In the genomic region with DNA sequence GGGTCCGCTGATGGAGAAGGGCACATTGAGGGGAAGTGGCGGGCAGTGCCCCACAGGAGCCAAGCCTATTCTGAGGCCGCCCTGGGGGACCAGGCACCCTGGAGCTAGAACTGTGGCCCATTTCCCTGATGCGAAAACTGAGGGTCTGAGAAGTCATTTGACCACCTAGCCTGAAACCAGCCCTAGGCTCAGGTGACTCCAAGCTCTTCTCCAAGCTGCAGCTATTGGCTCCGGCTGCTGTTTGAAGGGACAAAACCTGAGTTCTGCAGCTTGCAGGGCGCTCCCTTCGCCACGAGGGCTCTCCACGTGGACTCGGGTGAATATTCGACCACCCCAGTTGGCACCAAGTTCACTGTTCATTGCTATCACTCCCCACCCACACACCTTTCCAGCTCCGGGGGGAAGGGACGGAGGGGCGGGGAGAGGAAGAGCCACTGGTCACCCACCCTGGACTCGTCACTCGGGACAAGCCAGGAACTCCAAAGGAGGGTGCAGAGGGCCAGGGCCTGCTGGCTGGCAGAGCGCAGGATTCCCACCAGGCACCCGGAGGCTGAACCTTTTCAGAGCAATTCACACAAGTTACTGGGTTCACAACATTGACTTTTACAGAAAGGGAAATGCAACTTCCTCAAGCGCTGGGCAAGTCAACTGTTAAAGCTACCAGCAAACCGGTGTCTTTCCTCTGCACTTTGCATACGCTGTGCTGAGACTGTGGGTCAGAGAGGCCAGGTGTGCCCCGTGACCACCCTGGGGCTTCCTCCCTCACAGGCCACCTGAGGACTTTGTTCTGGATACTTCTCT, we compare ENCODE assay signal across 1 cellular context.
TF ChIP-seq lines count a peak whose summit lies in the region.

No MANE protein-coding gene starts in this region.

TF ChIP-seq in H1, 55 proteins besides CTCF, POLR2A, EP300 and RAD21:
- TF ChIP-seq KDM4A (IDR thresholded peaks at IDR 0.05; ENCODE audit: low read depth, low read length, severe bottlenecking) (no peak), USF2 (IDR thresholded peaks at IDR 0.05; ENCODE audit: low read length) (no peak), CTBP2 (IDR thresholded peaks at IDR 0.05; ENCODE audit: borderline replicate concordance, insufficient read depth, insufficient read length, low read length) (no peak), TBP (IDR thresholded peaks at IDR 0.05; ENCODE audit: low read depth, low read length) (no peak), CHD2 (IDR thresholded peaks at IDR 0.05; ENCODE audit: low read length) (no peak), JUND (IDR thresholded peaks at IDR 0.05; ENCODE audit: low read length) (no peak), MAFK (IDR thresholded peaks at IDR 0.05; ENCODE audit: low read depth, low read length) (no peak), KDM5A (IDR thresholded peaks at IDR 0.05; ENCODE audit: low read length) (no peak), SAP30 (IDR thresholded peaks at IDR 0.05; ENCODE audit: insufficient read depth, insufficient replicate concordance, low read length) (no peak), SP2 (IDR thresholded peaks at IDR 0.05; ENCODE audit: low read length) (no peak), RXRA (IDR thresholded peaks at IDR 0.05; ENCODE audit: insufficient read depth, low read depth, low read length) (no peak), SIRT6 (IDR thresholded peaks at IDR 0.05; ENCODE audit: low read length) (no peak), HDAC2 (IDR thresholded peaks at IDR 0.05; ENCODE audit: borderline replicate concordance in 1 of 2, low read depth in 2 of 2, low read length in 2 of 2) (no peak), ASH2L (IDR thresholded peaks at IDR 0.05; ENCODE audit: low read length) (no peak)
